14 cellular contexts compared by ENCODE assay signal in genomic region chr15:78448441-78449219, GRCh38. TPM values are rescaled to one million over a fixed set of nuclear protein-coding genes. Genes with fewer than 3 reads are reported as not detected.
DNase-seq lines count a peak whose midpoint lies in the region; ATAC-seq and TF ChIP-seq lines count a peak whose summit lies in the region.
"Had no signal": no experiment of that assay in that cellular context is flagged by ENCODE, and none has a peak within 500 bp of the region (broad histone marks: within the 10 kb centered on the region; RNA-seq: fewer than 3 reads in every experiment).

No MANE protein-coding gene starts in this region.

- peaks cover 19% of the 10 kb centered on the region for H3K36me3 ChIP-seq in IMR-90 (ENCODE audit: control insufficient read depth, insufficient read depth, low read length)
- peaks cover 0 to 28% (median 0%) of the 10 kb centered on the region in 3 donors for H3K36me3 ChIP-seq in tibial nerve

- DNase-seq in IMR-90 (peak; percentile 20), choroid plexus epithelial cell (ENCODE audit: low read depth) (peak; percentile 13), mesothelial cell of epicardium (ENCODE audit: low spot score in 2 of 2, unreplicated experiment in 2 of 2) (no peak), tibial nerve (ENCODE audit: low spot score in 2 of 2) (no peak), medulla oblongata (ENCODE audit: extremely low spot score) (no peak), GM10248 (ENCODE audit: extremely low spot score) (no peak), epidermal melanocyte (ENCODE audit: insufficient read length, low spot score) (no peak)
- DNase-seq: CD4-positive, CD25-positive, alpha-beta regulatory T cell; head of caudate nucleus; left colon; NCI-H345 had no signal

- in situ Hi-C loops in IMR-90 (cut with MboI; ENCODE audit: low sequenced_read_pairs) = loop anchor here (25.0 kb wide), 1 partner anchor 486 kb away; no protein-coding TSS in a partner anchor

- H2BK20ac ChIP-seq in IMR-90 (ENCODE audit: low read depth, low read length) = no peak overlapping the region

- H2BK120ac ChIP-seq in IMR-90 (ENCODE audit: low read depth, low read length) = no peak overlapping the region

- H3K4ac ChIP-seq in IMR-90 (ENCODE audit: low read depth, low read length) = no peak overlapping the region

- H4K8ac ChIP-seq in IMR-90 (ENCODE audit: low read depth in 2 of 2, low read length in 2 of 2) = no peak overlapping the region

- no peak overlapping the region for H2BK15ac ChIP-seq in IMR-90 (ENCODE audit: low read depth, low read length)

- no peaks in the 10 kb centered on the region for H3K27me3 ChIP-seq in IMR-90 (ENCODE audit: control insufficient read depth, insufficient read depth, low read length)
- no peaks in the 10 kb centered on the region for H3K27me3 ChIP-seq in tibial nerve

- H2AK5ac ChIP-seq in IMR-90 (ENCODE audit: low read depth, low read length) = no peak overlapping the region

- TF ChIP-seq POLR2A in IMR-90 (IDR thresholded peaks at IDR 0.05; ENCODE audit: low read depth, low read length) (no peak), tibial nerve (IDR thresholded peaks at IDR 0.05) (no peak)

- CTCF ChIA-PET in IMR-90 (lab: Yijun Ruan, JAX) (no interaction called here), GM10248 (lab: Yijun Ruan, JAX) (interaction anchor here (1.3 to 3.4 kb wide), 4 partner anchors 10 to 26 kb away, joined by 3 to 10 read pairs (median 4); no protein-coding TSS in a partner anchor)

- peaks cover 19% of the 10 kb centered on the region for H3K36me3 Mint-ChIP-seq in mesothelial cell of epicardium

- no peak overlapping the region for H4K91ac ChIP-seq in IMR-90 (ENCODE audit: insufficient read depth, low read depth, low read length)

- H4K5ac ChIP-seq in IMR-90 (ENCODE audit: low read depth, low read length) = no peak overlapping the region

- no peaks in the 10 kb centered on the region for H3K9me3 Mint-ChIP-seq in mesothelial cell of epicardium
- H3K9me3 Mint-ChIP-seq: CD4-positive, CD25-positive, alpha-beta regulatory T cell; neural crest cell; stimulated activated naive CD8-positive, alpha-beta T cell treated with anti-CD3 and anti-CD28 coated beads, Interleukin-15, Interleukin-2, amounts not matched to agents 100 ng/mL and 50 ng/mL, for 24 hours had no signal

- dilution Hi-C loops in IMR-90 (cut with HindIII; ENCODE audit: low sequenced_read_pairs, unreplicated experiment) = no loop called here

- WGBS in IMR-90 (ENCODE audit: extremely low coverage in 2 of 2, insufficient read length in 1 of 2), 2 experiments = no CpG with 5 or more reads among the region's 4 CpGs
- whole genome bisulfite sequencing in tibial nerve, 2 donors = 58 to 71% methylated on average over 4 of the region's 4 CpGs

- H3K4me1 ChIP-seq in IMR-90 (ENCODE audit: control insufficient read depth, insufficient read depth, low read length) (peaks cover 10% of the 10 kb centered on the region), tibial nerve (peaks cover 0 to 78% (median 18%) of the 10 kb centered on the region in 4 donors)

- H2AFZ ChIP-seq in IMR-90 (replicated peaks; ENCODE audit: low read length, poor library complexity) = no peak overlapping the region

- intact Hi-C loops in IMR-90 (cut with micrococcal nuclease) = no loop called here

- H3K18ac ChIP-seq in IMR-90 (ENCODE audit: low read depth, low read length) = no peak overlapping the region

- H3K27me3 Mint-ChIP-seq in mesothelial cell of epicardium (ENCODE audit: low read depth) = no peaks in the 10 kb centered on the region
- H3K27me3 Mint-ChIP-seq: CD4-positive, CD25-positive, alpha-beta regulatory T cell; stimulated activated naive CD8-positive, alpha-beta T cell treated with anti-CD3 and anti-CD28 coated beads, Interleukin-15, Interleukin-2, amounts not matched to agents 100 ng/mL and 50 ng/mL, for 24 hours had no signal

- H3K9me3 ChIP-seq in IMR-90 (ENCODE audit: control insufficient read depth, insufficient read depth, low read length) (no peaks in the 10 kb centered on the region), tibial nerve (no peaks in the 10 kb centered on the region)
- H3K9me3 ChIP-seq: HAP-1 had no signal

- no TSS peak for BruUV-seq in IMR-90 (replicated peaks; lab: Mats Ljungman, UMichigan)

- H3K9me1 ChIP-seq in IMR-90 (ENCODE audit: insufficient read depth, low read length) = peaks cover 17% of the 10 kb centered on the region; the same call in 1 of the 2 replicates

- no peak overlapping the region for H3K9ac ChIP-seq in IMR-90 (ENCODE audit: low read depth, low read length)

- no peak overlapping the region for H3K14ac ChIP-seq in IMR-90 (replicated peaks; ENCODE audit: low read depth, low read length)

- no peak overlapping the region for H3K4me3 Mint-ChIP-seq in mesothelial cell of epicardium
- H3K4me3 Mint-ChIP-seq: neural crest cell; stimulated activated naive CD8-positive, alpha-beta T cell treated with anti-CD3 and anti-CD28 coated beads, Interleukin-15, Interleukin-2, amounts not matched to agents 100 ng/mL and 50 ng/mL, for 24 hours had no signal

- POLR2A ChIA-PET in IMR-90 (lab: Charles Lee; ENCODE audit: unreplicated experiment) (no interaction called here), GM10248 (lab: Yijun Ruan, JAX) (interaction anchor here (1.1 kb wide), 1 partner anchor 11 kb away, joined by 3 read pairs; no protein-coding TSS in a partner anchor)

- no peak for TF ChIP-seq RAD21 in IMR-90 (IDR thresholded peaks at IDR 0.05; ENCODE audit: low read length)

- no peak overlapping the region for H3K23ac ChIP-seq in IMR-90 (ENCODE audit: low read depth, low read length)

- H3K27ac ChIP-seq in IMR-90 (ENCODE audit: insufficient read depth, low read length) (peak overlapping the region; percentile 15; the same call in 1 of the 2 replicates), tibial nerve (peak overlapping the region in 3 of 4 donors; percentile 38 to 73 (median 64))

- peaks cover 29 to 80% of the 10 kb centered on the region in 2 experiments for H3K79me1 ChIP-seq in IMR-90 (ENCODE audit: low read depth in 1 of 2, low read length in 2 of 2)

- H2BK5ac ChIP-seq in IMR-90 (ENCODE audit: low read depth, low read length, poor library complexity, severe bottlenecking) = no peak overlapping the region

- H2AK9ac ChIP-seq in IMR-90 (replicated peaks; ENCODE audit: low read depth, low read length, poor library complexity) = no peak overlapping the region

- peak; percentile 59 for ATAC-seq in IMR-90 (ENCODE audit: low read depth)
- ATAC-seq: left colon had no signal

- TF ChIP-seq CTCF in IMR-90 (conservative IDR thresholded peaks at IDR 0.05; ENCODE audit: low read depth, low read length) (no peak), choroid plexus epithelial cell (conservative IDR thresholded peaks at IDR 0.05; ENCODE audit: low read depth, low read length) (no peak), mesothelial cell of epicardium (IDR thresholded peaks at IDR 0.05; ENCODE audit: unreplicated experiment) (no peak), tibial nerve (IDR thresholded peaks at IDR 0.05) (no peak), GM10248 (IDR thresholded peaks at IDR 0.05; ENCODE audit: control extremely low read depth, extremely low read depth, low read depth, missing control alignments) (no peak)

- peaks cover 43% of the 10 kb centered on the region for H3K4me1 Mint-ChIP-seq in mesothelial cell of epicardium

- no peak for TF ChIP-seq EP300 in tibial nerve (IDR thresholded peaks at IDR 0.05)

- no peak overlapping the region for H3K4me2 ChIP-seq in IMR-90 (ENCODE audit: low read depth, low read length)

- peaks cover 80% of the 10 kb centered on the region for H4K20me1 ChIP-seq in IMR-90 (ENCODE audit: insufficient read depth, low read length)

- no peak overlapping the region for H3K56ac ChIP-seq in IMR-90 (ENCODE audit: extremely low read depth, insufficient read depth, low read length)

- peak overlapping the region; percentile 89 for H3K27ac Mint-ChIP-seq in mesothelial cell of epicardium
- H3K27ac Mint-ChIP-seq: stimulated activated naive CD8-positive, alpha-beta T cell treated with anti-CD3 and anti-CD28 coated beads, Interleukin-15, Interleukin-2, amounts not matched to agents 100 ng/mL and 50 ng/mL, for 24 hours had no signal

- H3K4me3 ChIP-seq in IMR-90 (ENCODE audit: insufficient read depth, low read depth, low read length) (no peak overlapping the region), choroid plexus epithelial cell (ENCODE audit: low read depth, low read length) (no peak overlapping the region), tibial nerve (no peak overlapping the region)
- H3K4me3 ChIP-seq: HAP-1 had no signal

TF ChIP-seq in IMR-90, 13 proteins besides CTCF, POLR2A, EP300 and RAD21 (continues in another document):
- TF ChIP-seq MXI1 (IDR thresholded peaks at IDR 0.05; ENCODE audit: borderline replicate concordance, low read depth, low read length) (no peak), CEBPB (IDR thresholded peaks at IDR 0.05; ENCODE audit: low read depth, low read length) (no peak), NFE2L2 (IDR thresholded peaks at IDR 0.05; ENCODE audit: low read depth, low read length) (no peak), CHD1 (IDR thresholded peaks at IDR 0.05; ENCODE audit: low read depth, low read length) (no peak), BHLHE40 (IDR thresholded peaks at IDR 0.05; ENCODE audit: low read depth, low read length) (no peak), ELK1 (IDR thresholded peaks at IDR 0.05; ENCODE audit: borderline replicate concordance, low read depth, low read length) (no peak), RCOR1 (IDR thresholded peaks at IDR 0.05; ENCODE audit: insufficient replicate concordance, low read length) (no peak)

RNA-seq across cellular contexts. Expression of gene IREB2, which starts 10.6 kb away (rescaled TPM):
- total RNA-seq in IMR-90 (2012; rRNA removed) (12.2 and 23.6 TPM in 2 replicates), mesothelial cell of epicardium (84.9 to 105 TPM (median 90.1 TPM) in 3 replicates), tibial nerve (10 to 100 TPM; 32.4 to 45.9 (median 42.4) TPM)
- 10.0 and 13.5 TPM in 2 replicates for polyA plus RNA-seq in IMR-90 (2012; rRNA removed)
- 2.5 and 3.2 TPM in 2 replicates for polyA plus RNA-seq in IMR-90 (2012; cell fraction: cytosol; rRNA removed)
- 5.7 and 23.7 TPM in 2 replicates for polyA plus RNA-seq in IMR-90 (2012; cell fraction: nucleus; rRNA removed; ENCODE audit: low replicate concordance)

RNA-seq across cellular contexts. Expression of gene HYKK, which starts 58.7 kb away (rescaled TPM):
- total RNA-seq in IMR-90 (2012; rRNA removed) (3.9 and 5.6 TPM in 2 replicates), mesothelial cell of epicardium (5.6 to 7.0 TPM (median 6.0 TPM) in 3 replicates), tibial nerve (10 to 100 TPM in 2 of 4 donors, 1 to 10 TPM in 2; 8.0 to 31.9 (median 10.2) TPM)
- polyA plus RNA-seq in IMR-90 (2012; rRNA removed) = 2.7 and 3.8 TPM in 2 replicates
- polyA plus RNA-seq in IMR-90 (2012; cell fraction: cytosol; rRNA removed) = 1.8 and 4.0 TPM in 2 replicates
- 0.62 and 2.6 TPM in 2 replicates for polyA plus RNA-seq in IMR-90 (2012; cell fraction: nucleus; rRNA removed; ENCODE audit: low replicate concordance)

Comparison
In these comparisons a context has a peak if more than half of its experiments do, and no peak if none do; other contexts are left out.
1. DNase-seq: peak in IMR-90 (single experiment) and choroid plexus epithelial cell (single experiment); none in mesothelial cell of epicardium (0 of 2), tibial nerve (0 of 2), medulla oblongata (single experiment), GM10248 (single experiment) and epidermal melanocyte (single experiment).